In genomic region chrX:44152867-44153266, GRCh38 we compare ENCODE assay signal across 23 cellular contexts.
A peak's percentile ranks its signal among the peaks of the same experiment; 100 is the strongest.
DNase-seq lines count a peak whose midpoint lies in the region; ATAC-seq, FAIRE-seq and TF ChIP-seq lines count a peak whose summit lies in the region.
"Had no signal": no experiment of that assay in that cellular context is flagged by ENCODE, and none has a peak within 500 bp of the region (broad histone marks: within the 10 kb centered on the region; RNA-seq: fewer than 3 reads in every experiment).

No MANE protein-coding gene starts in this region.

- H3K9me3 ChIP-seq in A549 = no peaks in the 10 kb centered on the region
- H3K9me3 ChIP-seq: uterus had no signal

- CTCF ChIA-PET in A549 (lab: Yijun Ruan, JAX) = no interaction called here
- CTCF ChIA-PET in activated naive CD4-positive, alpha-beta T cell treated with anti-CD3 and anti-CD28 coated beads for 36 hours (lab: Charles Lee) = no interaction called here

- FAIRE-seq in A549 (lab: Jason Lieb, UNC) = no peak
- FAIRE-seq: G401.6 had no signal

- peaks cover 0 to 6% (median 0%) of the 10 kb centered on the region in 5 experiments for H3K9me3 Mint-ChIP-seq in brain
- H3K9me3 Mint-ChIP-seq in activated naive CD4-positive, alpha-beta T cell treated with anti-CD3 and anti-CD28 coated beads for 36 hours = no peaks in the 10 kb centered on the region
- H3K9me3 Mint-ChIP-seq: memory B cell had no signal

- peak overlapping the region in 3 of 5 experiments; percentile 10 to 52 (median 25) for H3K27ac Mint-ChIP-seq in brain
- no peak overlapping the region for H3K27ac Mint-ChIP-seq in activated naive CD4-positive, alpha-beta T cell treated with anti-CD3 and anti-CD28 coated beads for 36 hours
- H3K27ac Mint-ChIP-seq: activated naive CD4-positive, alpha-beta T cell treated with anti-CD3 and anti-CD28 coated beads, Interleukin-2, amount 50 U/mL, for 72 hours; CD4-positive, CD25-positive, alpha-beta regulatory T cell; memory B cell; naive thymus-derived CD4-positive, alpha-beta T cell had no signal

- H3K4me1 Mint-ChIP-seq in brain = peaks cover 7% of the 10 kb centered on the region
- no peaks in the 10 kb centered on the region for H3K4me1 Mint-ChIP-seq in activated naive CD4-positive, alpha-beta T cell treated with anti-CD3 and anti-CD28 coated beads for 36 hours (ENCODE audit: low read depth)
- H3K4me1 Mint-ChIP-seq: CD4-positive, CD25-positive, alpha-beta regulatory T cell; IgD-negative memory B cell; memory B cell had no signal

- POLR2A ChIA-PET in A549 (lab: Yijun Ruan, JAX) = no interaction called here

- TF ChIP-seq EP300 in A549 (IDR thresholded peaks at IDR 0.05) = no peak

- TF ChIP-seq RAD21 in A549 (conservative IDR thresholded peaks at IDR 0.05 in 1 of 2, IDR thresholded peaks at IDR 0.05 in 1 of 2) = no peak

- H3K4me2 ChIP-seq in A549 = no peak overlapping the region

- no peak for ATAC-seq in A549
- ATAC-seq in HG03520 (IDR thresholded peaks at IDR 0.05; ENCODE audit: unreplicated experiment) = no peak
- ATAC-seq in activated CD4-positive, CD25-positive, alpha-beta regulatory T cell treated with anti-CD3 and anti-CD28 coated beads, Interleukin-2, amount 50 U/mL, for 24 hours = no peak
- ATAC-seq: activated naive CD4-positive, alpha-beta T cell treated with anti-CD3 and anti-CD28 coated beads, Interleukin-2, amount 50 U/mL, for 72 hours; naive thymus-derived CD4-positive, alpha-beta T cell; sciatic nerve had no signal

- H3K4me3 ChIP-seq in A549 = no peak overlapping the region
- H3K4me3 ChIP-seq in fibroblast of villous mesenchyme (ENCODE audit: low read depth, low read length) = no peak overlapping the region
- H3K4me3 ChIP-seq: coronary artery, uterus had no signal

- no peak for TF ChIP-seq POLR2A in A549 (IDR thresholded peaks at IDR 0.05; ENCODE audit: low read length)

- intact Hi-C loops in activated naive CD4-positive, alpha-beta T cell treated with anti-CD3 and anti-CD28 coated beads for 36 hours (cut with micrococcal nuclease) = no loop called here

- H3K36me3 Mint-ChIP-seq in brain = no peaks in the 10 kb centered on the region
- H3K36me3 Mint-ChIP-seq in activated naive CD4-positive, alpha-beta T cell treated with anti-CD3 and anti-CD28 coated beads for 36 hours (ENCODE audit: low read depth) = no peaks in the 10 kb centered on the region
- H3K36me3 Mint-ChIP-seq: activated naive CD4-positive, alpha-beta T cell treated with anti-CD3 and anti-CD28 coated beads, Interleukin-2, amount 50 U/mL, for 72 hours; CD4-positive, CD25-positive, alpha-beta regulatory T cell; IgD-negative memory B cell; memory B cell had no signal

- whole genome bisulfite sequencing in A549 (ENCODE audit: missing lambda C conversion rate) = 13% methylated on average over 1 of the region's 1 CpG

- no peak for TF ChIP-seq CTCF in A549 (IDR thresholded peaks at IDR 0.05)
- TF ChIP-seq CTCF in brain (conservative IDR thresholded peaks at IDR 0.05) = no peak
- TF ChIP-seq CTCF in fibroblast of villous mesenchyme (IDR thresholded peaks at IDR 0.05; ENCODE audit: insufficient read depth, low read depth, low read length) = no peak

- peaks cover 6% of the 10 kb centered on the region for H3K27me3 Mint-ChIP-seq in brain
- no peaks in the 10 kb centered on the region for H3K27me3 Mint-ChIP-seq in activated naive CD4-positive, alpha-beta T cell treated with anti-CD3 and anti-CD28 coated beads for 36 hours (ENCODE audit: low read depth)
- H3K27me3 Mint-ChIP-seq: naive thymus-derived CD4-positive, alpha-beta T cell had no signal

- H3K4me3 Mint-ChIP-seq in brain = no peak overlapping the region
- H3K4me3 Mint-ChIP-seq in activated naive CD4-positive, alpha-beta T cell treated with anti-CD3 and anti-CD28 coated beads for 36 hours = no peak overlapping the region
- H3K4me3 Mint-ChIP-seq: CD4-positive, CD25-positive, alpha-beta regulatory T cell; memory B cell; naive thymus-derived CD4-positive, alpha-beta T cell had no signal

- no peaks in the 10 kb centered on the region for H3K4me1 ChIP-seq in A549
- H3K4me1 ChIP-seq: parathyroid adenoma, uterus had no signal

- H3K27ac ChIP-seq in A549 = no peak overlapping the region
- H3K27ac ChIP-seq: coronary artery, parathyroid adenoma, uterus had no signal

- DNase-seq in A549 (ENCODE audit: low read depth in 1 of 2, low spot score in 1 of 2) = peak in 1 of 2 experiments; percentile 0
- peak; percentile 38 for DNase-seq in HPDE6-E6E7 (ENCODE audit: extremely low spot score)
- DNase-seq in fibroblast of villous mesenchyme (ENCODE audit: low read depth) = peak; percentile 24
- no peak for DNase-seq in activated naive CD4-positive, alpha-beta T cell treated with anti-CD3 and anti-CD28 coated beads for 36 hours
- no peak for DNase-seq in NCI-H2227 treated with DMSO at 0.1 percent for 48 hours (lab: John Stamatoyannopoulos, UW)
- DNase-seq: ACHN; activated CD4-positive, alpha-beta T cell treated with anti-CD3 and anti-CD28 coated beads for 1 hour; CD4-positive, CD25-positive, alpha-beta regulatory T cell; naive thymus-derived CD4-positive, alpha-beta T cell; NCI-H1048; NCI-H2081; NCI-H510A; uterus had no signal

TF ChIP-seq in A549, 52 proteins besides CTCF, POLR2A, EP300 and RAD21:
- TF ChIP-seq ESRRA (IDR thresholded peaks at IDR 0.05; ENCODE audit: borderline replicate concordance, low read length) = no peak
- TF ChIP-seq ATOH8 (CRISPR knock-in tag; IDR thresholded peaks at IDR 0.05; ENCODE audit: low read depth) = no peak
- no peak for TF ChIP-seq TFCP2L1 (CRISPR knock-in tag; IDR thresholded peaks at IDR 0.05)
- peak; percentile 30 for TF ChIP-seq MAFK (IDR thresholded peaks at IDR 0.05; ENCODE audit: partially characterized antibody)
- no peak for TF ChIP-seq ELK1 (IDR thresholded peaks at IDR 0.05; ENCODE audit: low read depth, low read length)

Comparison
In these comparisons a context has a peak if more than half of its experiments do, and no peak if none do; other contexts are left out.
1. DNase-seq: peak in HPDE6-E6E7 (single experiment) and fibroblast of villous mesenchyme (single experiment); none in activated naive CD4-positive, alpha-beta T cell treated with anti-CD3 and anti-CD28 coated beads for 36 hours (single experiment) and NCI-H2227 treated with DMSO at 0.1 percent for 48 hours (single experiment).